Comparison of ENCODE assay signal across 10 cellular contexts in genomic region chr11:2781413-2782274, GRCh38.
DNase-seq lines count a peak whose midpoint lies in the region; TF ChIP-seq lines count a peak whose summit lies in the region.
"Had no signal": no experiment of that assay in that cellular context is flagged by ENCODE, and none has a peak within 500 bp of the region (broad histone marks: within the 10 kb centered on the region; RNA-seq: fewer than 3 reads in every experiment).

No MANE protein-coding gene starts in this region.

- no peak overlapping the region for H3K4me3 Mint-ChIP-seq in endothelial cell (ENCODE audit: unreplicated experiment)
- no peak overlapping the region for H3K4me3 Mint-ChIP-seq in mesothelial cell of epicardium

- H3K27ac ChIP-seq in thyroid gland (peak overlapping the region; percentile 33 to 62 (median 46)), SJCRH30 (no peak overlapping the region)
- H3K27ac ChIP-seq: SK-N-MC had no signal

- no peaks in the 10 kb centered on the region for H3K27me3 ChIP-seq in thyroid gland
- H3K27me3 ChIP-seq in SJCRH30 = no peaks in the 10 kb centered on the region

- WGBS in thyroid gland, 2 donors = 67 to 74% methylated on average over 18 to 19 of the region's 19 CpGs

- TF ChIP-seq CTCF in endothelial cell (IDR thresholded peaks at IDR 0.05; ENCODE audit: unreplicated experiment) (no peak), mesothelial cell of epicardium (IDR thresholded peaks at IDR 0.05; ENCODE audit: unreplicated experiment) (no peak), thyroid gland (IDR thresholded peaks at IDR 0.05) (no peak)

- H3K27me3 Mint-ChIP-seq in endothelial cell (ENCODE audit: unreplicated experiment) (no peaks in the 10 kb centered on the region), mesothelial cell of epicardium (ENCODE audit: low read depth) (no peaks in the 10 kb centered on the region)

- H3K4me1 ChIP-seq in thyroid gland = peaks cover 34 to 46% of the 10 kb centered on the region in 2 donors
- peaks cover 11% of the 10 kb centered on the region for H3K4me1 ChIP-seq in SJCRH30

- H3K9me3 Mint-ChIP-seq in endothelial cell (ENCODE audit: unreplicated experiment) (no peaks in the 10 kb centered on the region), mesothelial cell of epicardium (peaks cover 27% of the 10 kb centered on the region)

- H3K4me3 ChIP-seq in thyroid gland (replicated peaks in 1 of 3) = no peak overlapping the region
- H3K4me3 ChIP-seq in SJCRH30 = no peak overlapping the region
- H3K4me3 ChIP-seq: SK-N-MC had no signal

- no peak for TF ChIP-seq POLR2A in thyroid gland (IDR thresholded peaks at IDR 0.05)

- peaks cover 8% of the 10 kb centered on the region for H3K36me3 Mint-ChIP-seq in endothelial cell (ENCODE audit: low read depth, unreplicated experiment)
- H3K36me3 Mint-ChIP-seq in mesothelial cell of epicardium = peaks cover 6% of the 10 kb centered on the region

- H3K27ac Mint-ChIP-seq in endothelial cell (ENCODE audit: unreplicated experiment) (no peak overlapping the region), mesothelial cell of epicardium (peak overlapping the region; percentile 4)

- H3K36me3 ChIP-seq in thyroid gland (no peaks in the 10 kb centered on the region), SJCRH30 (no peaks in the 10 kb centered on the region)

- peak; percentile 0 for DNase-seq in activated CD4-positive, alpha-beta T cell treated with anti-CD3 and anti-CD28 coated beads for 48 hours
- no peak for DNase-seq in activated CD4-positive, alpha-beta T cell treated with anti-CD3 and anti-CD28 coated beads for 1 hour
- DNase-seq in endothelial cell (ENCODE audit: low spot score) = peak; percentile 3
- peak; percentile 8 to 32 for DNase-seq in mesothelial cell of epicardium (ENCODE audit: low spot score in 2 of 2, unreplicated experiment in 2 of 2)
- DNase-seq in thyroid gland = peak; percentile 25 to 28
- DNase-seq in foreskin melanocyte = no peak
- no peak for DNase-seq in SJCRH30
- no peak for DNase-seq in NCI-H2227 (lab: John Stamatoyannopoulos, UW; ENCODE audit: unreplicated experiment)
- DNase-seq: GDM1 had no signal

- H3K9me3 ChIP-seq in thyroid gland (no peaks in the 10 kb centered on the region), SJCRH30 (replicated peaks) (0 out of 2 replicates have a peak, but pooled peaks cover 5% of the 10 kb centered on the region)

- intact Hi-C loops in thyroid gland (cut with DNase I) = no loop called here

- H3K4me1 Mint-ChIP-seq in endothelial cell (ENCODE audit: unreplicated experiment) (no peaks in the 10 kb centered on the region), mesothelial cell of epicardium (peaks cover 53% of the 10 kb centered on the region)

Comparison
In these comparisons a context has a peak if more than half of its experiments do, and no peak if none do; other contexts are left out.
1. DNase-seq: peak in activated CD4-positive, alpha-beta T cell treated with anti-CD3 and anti-CD28 coated beads for 48 hours (single experiment), endothelial cell (single experiment), mesothelial cell of epicardium (2 of 2) and thyroid gland (2 of 2); none in activated CD4-positive, alpha-beta T cell treated with anti-CD3 and anti-CD28 coated beads for 1 hour (single experiment), foreskin melanocyte (single experiment), SJCRH30 (0 of 2) and NCI-H2227 (single experiment).